In genomic region chr2:1721706-1722483, GRCh38 we compare ENCODE assay signal across 10 cellular contexts. TPM values are rescaled to one million over a fixed set of nuclear protein-coding genes. Genes with fewer than 3 reads are reported as not detected.
A peak's percentile ranks its signal among the peaks of the same experiment; 100 is the strongest.
DNase-seq lines count a peak whose midpoint lies in the region; ATAC-seq lines count a peak whose summit lies in the region.
"Had no signal": no experiment of that assay in that cellular context is flagged by ENCODE, and none has a peak within 500 bp of the region (broad histone marks: within the 10 kb centered on the region; RNA-seq: fewer than 3 reads in every experiment).

No MANE protein-coding gene starts in this region.

- ATAC-seq in right cardiac atrium (peak in 1 of 2 donors; percentile 25), HG02870 (IDR thresholded peaks at IDR 0.05; ENCODE audit: unreplicated experiment) (no peak)

- peak overlapping the region; percentile 82 for H3K4me2 ChIP-seq in skeletal muscle satellite cell (ENCODE audit: low read length)

- no peaks in the 10 kb centered on the region for H3K9me3 ChIP-seq in right cardiac atrium (ENCODE audit: control insufficient read depth, low read length)
- H3K9me3 ChIP-seq in skeletal muscle satellite cell (replicated peaks; ENCODE audit: low read length): no peaks in the 10 kb centered on the region

- intact Hi-C loops in right cardiac atrium (cut with DNase I): no loop called here

- peaks cover 2% of the 10 kb centered on the region for H3K36me3 ChIP-seq in skeletal muscle satellite cell (ENCODE audit: insufficient read depth, low read length)

- H3K4me3 ChIP-seq in right cardiac atrium (ENCODE audit: low read length) (no peak overlapping the region), skeletal muscle satellite cell (ENCODE audit: low read length) (peak overlapping the region; percentile 59)

- peak overlapping the region; percentile 90 for H3K27ac ChIP-seq in right cardiac atrium (ENCODE audit: low read length)

- no peaks in the 10 kb centered on the region for H3K27me3 ChIP-seq in right cardiac atrium (ENCODE audit: control insufficient read depth, insufficient read depth)
- no peaks in the 10 kb centered on the region for H3K27me3 ChIP-seq in skeletal muscle satellite cell (ENCODE audit: control insufficient read depth, insufficient read depth, low read length)

- DNase-seq in GM04503 (ENCODE audit: low read depth) (peak; percentile 91), astrocyte of the hippocampus (ENCODE audit: low read depth, low spot score) (peak; percentile 89), right cardiac atrium (no peak), activated gamma-delta T cell treated with Interleukin-2 at 50 U/mL for 16 hours (no peak), COR-L47 (lab: John Stamatoyannopoulos, UW) (no peak)
- no peak for DNase-seq in activated CD8-positive, alpha-beta memory T cell treated with anti-CD3 and anti-CD28 coated beads, Interleukin-2, amount 50 U/mL, for 4 hours
- DNase-seq: activated T-cell treated with anti-CD3 and anti-CD28 coated beads for 4 hours, OCI-M1 had no signal

- 61% methylated on average over 16 of the region's 16 CpGs for WGBS in right cardiac atrium

- H3K9ac ChIP-seq in skeletal muscle satellite cell (ENCODE audit: low read depth, low read length): peak overlapping the region; percentile 91

- peaks cover 11% of the 10 kb centered on the region for H3K4me1 ChIP-seq in right cardiac atrium (ENCODE audit: control insufficient read depth, insufficient read depth, low read length)
- peaks cover 55% of the 10 kb centered on the region for H3K4me1 ChIP-seq in skeletal muscle satellite cell (ENCODE audit: control insufficient read depth, insufficient read depth, low read length)

RNA-seq across cellular contexts. Expression of gene PXDN, which starts 22.4 kb away (rescaled TPM):
- total RNA-seq in right cardiac atrium: 10 to 100 TPM; 13.7 to 40.7 (median 22.2) TPM
- polyA plus RNA-seq in right cardiac atrium: 7.6 TPM
- total RNA-seq in skeletal muscle satellite cell (2012; rRNA removed): 159 and 194 TPM in 2 replicates

Comparison
In these comparisons a context has a peak if more than half of its experiments do, and no peak if none do; other contexts are left out.
1. DNase-seq: peak in GM04503 (single experiment) and astrocyte of the hippocampus (single experiment); none in right cardiac atrium (0 of 3), activated gamma-delta T cell treated with Interleukin-2 at 50 U/mL for 16 hours (single experiment), activated CD8-positive, alpha-beta memory T cell treated with anti-CD3 and anti-CD28 coated beads, Interleukin-2, amount 50 U/mL, for 4 hours (single experiment) and COR-L47 (single experiment).